Comparison of ENCODE assay signal across 8 cellular contexts in the genomic region with DNA sequence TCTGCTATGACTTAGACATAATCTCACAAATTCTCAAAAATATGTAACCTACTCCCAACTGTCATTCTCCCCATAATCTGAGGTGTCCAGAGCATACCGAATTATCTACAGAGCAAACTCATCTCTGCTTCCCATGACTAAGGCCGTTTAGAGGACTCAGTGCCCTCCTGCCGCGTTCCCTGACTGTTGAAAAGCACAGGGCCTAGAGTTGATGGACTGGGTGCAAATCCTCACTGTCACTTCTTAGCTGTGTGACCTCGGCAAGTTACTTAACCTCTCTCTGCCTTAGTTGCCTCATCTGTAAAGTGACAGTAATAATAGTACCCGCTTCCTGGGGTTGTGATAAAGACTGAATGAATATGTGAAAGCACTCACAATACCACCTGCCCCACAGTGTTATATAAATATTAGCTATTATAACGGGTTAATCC. TPM values are rescaled to one million over a fixed set of nuclear protein-coding genes. Genes with fewer than 3 reads are reported as not detected.
A peak's percentile ranks its signal among the peaks of the same experiment; 100 is the strongest.
DNase-seq lines count a peak whose midpoint lies in the region; ATAC-seq and TF ChIP-seq lines count a peak whose summit lies in the region.

No MANE protein-coding gene starts in this region.

- H3K4me3 Mint-ChIP-seq in endodermal cell = peak overlapping the region; percentile 79

- H3K27ac ChIP-seq in endodermal cell (ENCODE audit: low read depth, low read length) (no peak overlapping the region), psoas muscle (peak overlapping the region; percentile 90)

- WGBS in endodermal cell (ENCODE audit: insufficient coverage in 1 of 2, insufficient read length in 1 of 2), 2 experiments = 8 to 11% methylated on average over 4 to 5 of the region's 7 CpGs
- WGBS in psoas muscle, 3 donors = 39 to 59% (median 48%) methylated on average over 7 of the region's 7 CpGs

- H3K36me3 ChIP-seq in ES-I3 (ENCODE audit: insufficient read depth, low read length) (no peaks in the 10 kb centered on the region), endodermal cell (ENCODE audit: control insufficient read depth, insufficient read depth, low read length) (no peaks in the 10 kb centered on the region), psoas muscle (ENCODE audit: insufficient read depth in 1 of 2, low read depth in 1 of 2) (no peaks in the 10 kb centered on the region)

- H3K4me1 ChIP-seq in ES-I3 (ENCODE audit: insufficient read depth, low read length) (peaks cover 41% of the 10 kb centered on the region), endodermal cell (ENCODE audit: control insufficient read depth, insufficient read depth, low read length) (peaks cover 10% of the 10 kb centered on the region), psoas muscle (peaks cover 4% of the 10 kb centered on the region)

- ATAC-seq in psoas muscle (no peak), GM21381 (IDR thresholded peaks at IDR 0.05; ENCODE audit: unreplicated experiment) (no peak)

- H3K4me3 ChIP-seq in endodermal cell (ENCODE audit: low read length) = peak overlapping the region; percentile 98
- H3K4me3 ChIP-seq in psoas muscle = peak overlapping the region; percentile 87

- no peaks in the 10 kb centered on the region for H3K27me3 Mint-ChIP-seq in endodermal cell (ENCODE audit: insufficient read depth)

- H3K27ac Mint-ChIP-seq in endodermal cell = peak overlapping the region; percentile 96

- no peaks in the 10 kb centered on the region for H3K36me3 Mint-ChIP-seq in endodermal cell (ENCODE audit: low read depth)

- no peaks in the 10 kb centered on the region for H3K9me3 Mint-ChIP-seq in endodermal cell

- no peaks in the 10 kb centered on the region for H3K9me3 ChIP-seq in ES-I3 (ENCODE audit: control insufficient read depth, insufficient read depth, low read length)
- H3K9me3 ChIP-seq in endodermal cell (ENCODE audit: control insufficient read depth, low read length) = no peaks in the 10 kb centered on the region
- no peaks in the 10 kb centered on the region for H3K9me3 ChIP-seq in psoas muscle

- peak; percentile 76 for DNase-seq in OCI-M1 (lab: John Stamatoyannopoulos, UW)
- DNase-seq in endodermal cell = peak; percentile 71
- no peak for DNase-seq in psoas muscle
- DNase-seq in glomerular visceral epithelial cell (ENCODE audit: extremely low spot score) = no peak
- no peak for DNase-seq in islet precursor cell
- no peak for DNase-seq in AG20443 (ENCODE audit: low spot score)

- H3K27me3 ChIP-seq in endodermal cell (ENCODE audit: control insufficient read depth, insufficient read depth, low read length, poor library complexity, severe bottlenecking) (no peaks in the 10 kb centered on the region), psoas muscle (ENCODE audit: insufficient read depth in 3 of 3, low read length in 2 of 3) (no peaks in the 10 kb centered on the region)

- intact Hi-C loops in psoas muscle (cut with DNase I) = loop anchor here in 1 of 2 donors (5.0 kb wide), 1 partner anchor 35 kb away; no protein-coding TSS in a partner anchor

- peaks cover 54% of the 10 kb centered on the region for H3K4me1 Mint-ChIP-seq in endodermal cell

- H3K9ac ChIP-seq in ES-I3 (ENCODE audit: low read depth, low read length) (peak overlapping the region; percentile 91), endodermal cell (ENCODE audit: extremely low read depth, low read length, poor library complexity, severe bottlenecking) (peak overlapping the region; percentile 72)

- no peak for TF ChIP-seq CTCF in endodermal cell (conservative IDR thresholded peaks at IDR 0.05)
- TF ChIP-seq CTCF in psoas muscle (IDR thresholded peaks at IDR 0.05) = no peak

RNA-seq across cellular contexts. Expression of a gene that starts 4.7 kb away (rescaled TPM):
- total RNA-seq in endodermal cell = 100 to 1,000 TPM; 262 to 297 TPM
- 327 TPM for polyA plus RNA-seq in endodermal cell (2013, experiment 1 of 2)
- polyA plus RNA-seq in endodermal cell (2013, experiment 2 of 2) = 301 TPM
- 10 to 100 TPM; 25.3 to 58.0 (median 40.5) TPM for total RNA-seq in psoas muscle
- polyA plus RNA-seq in psoas muscle = 10 to 100 TPM; 35.4 to 83.4 (median 47.1) TPM

RNA-seq across cellular contexts. Expression of a gene that starts 43.6 kb away (rescaled TPM):
- total RNA-seq in endodermal cell = 10 to 100 TPM; 42.8 to 42.9 TPM
- polyA plus RNA-seq in endodermal cell (2013, experiment 1 of 2) = 33.5 TPM
- 32.0 TPM for polyA plus RNA-seq in endodermal cell (2013, experiment 2 of 2)
- 10 to 100 TPM in 3 of 4 donors, 1 to 10 TPM in 1; 6.7 to 22.8 (median 13.5) TPM for total RNA-seq in psoas muscle
- 1 to 10 TPM; 6.8 to 9.0 (median 7.3) TPM for polyA plus RNA-seq in psoas muscle

Comparison
In these comparisons a context has a peak if more than half of its experiments do, and no peak if none do; other contexts are left out.
1. DNase-seq: peak in OCI-M1 (single experiment) and endodermal cell (single experiment); none in psoas muscle (0 of 2), glomerular visceral epithelial cell (single experiment), islet precursor cell (single experiment) and AG20443 (single experiment).
2. RNA of a gene that starts 4.7 kb away (total RNA-seq): 262 to 297 TPM in endodermal cell; 25.3 to 58.0 TPM in psoas muscle; every median in the first group is over 4 times any median in the second.